9 cellular contexts compared by ENCODE assay signal in the genomic region with DNA sequence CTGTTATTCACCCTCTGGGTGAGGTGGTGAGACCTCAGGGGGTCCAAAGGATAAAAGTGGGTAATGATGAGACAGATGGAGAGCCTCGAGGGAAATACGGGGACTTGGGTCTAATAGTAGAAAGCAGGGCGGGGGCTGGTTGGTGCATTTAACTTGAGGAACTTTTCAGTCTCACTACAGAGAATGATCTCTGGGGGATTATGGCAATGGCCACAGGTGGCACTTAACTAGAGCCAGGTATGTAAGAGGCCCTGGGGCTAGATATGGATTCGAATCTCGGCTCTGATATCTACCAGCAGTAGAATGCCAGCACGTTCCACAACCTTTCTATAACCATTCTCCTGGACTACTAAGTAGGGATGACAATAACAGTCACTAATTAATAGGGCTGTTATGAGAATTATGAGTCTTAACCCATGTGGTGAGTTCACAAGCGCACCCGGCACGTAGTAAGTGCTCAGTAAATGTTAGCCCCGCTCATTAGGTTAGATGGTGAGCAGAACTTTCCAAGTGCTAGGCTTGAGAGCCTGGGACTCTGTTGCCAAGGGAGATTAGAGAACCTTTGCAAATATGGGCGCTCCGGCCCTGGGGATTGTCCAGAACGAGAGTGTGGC. TPM values are rescaled to one million over a fixed set of nuclear protein-coding genes. Genes with fewer than 3 reads are reported as not detected.
A peak's percentile ranks its signal among the peaks of the same experiment; 100 is the strongest.
DNase-seq lines count a peak whose midpoint lies in the region; ATAC-seq, FAIRE-seq and TF ChIP-seq lines count a peak whose summit lies in the region.
"Had no signal": no experiment of that assay in that cellular context is flagged by ENCODE, and none has a peak within 500 bp of the region (broad histone marks: within the 10 kb centered on the region; RNA-seq: fewer than 3 reads in every experiment).

No MANE protein-coding gene starts in this region.

- H3K4me3 Mint-ChIP-seq in CD8-positive, alpha-beta T cell, result peak overlapping the region; percentile 82

- H3K9ac ChIP-seq in HUES64 (ENCODE audit: low read depth, low read length), result peak overlapping the region; percentile 36; the same call in 1 of the 2 replicates

- CTCF ChIA-PET in CD8-positive, alpha-beta T cell (lab: Charles Lee), result interaction anchor here (0.8 to 4.4 kb wide), 3 partner anchors 12 to 645 kb away, joined by 3 to 34 read pairs (median 3); no protein-coding TSS in a partner anchor

- no peak for TF ChIP-seq CTCF in CD8-positive, alpha-beta T cell (IDR thresholded peaks at IDR 0.05)
- TF ChIP-seq CTCF in dorsolateral prefrontal cortex (IDR thresholded peaks at IDR 0.05 in 54 of 56, conservative IDR thresholded peaks at IDR 0.05 in 2 of 56; ENCODE audit: low read depth in 1 of 56, partially characterized antibody in 56 of 56) (no peak), neutrophil (IDR thresholded peaks at IDR 0.05) (no peak), pancreas (IDR thresholded peaks at IDR 0.05) (no peak)

- H3K9me3 Mint-ChIP-seq in CD8-positive, alpha-beta T cell, result no peaks in the 10 kb centered on the region

- intact Hi-C loops in CD8-positive, alpha-beta T cell (cut with DNase I, micrococcal nuclease), result loop anchor here (5.0 kb wide), 2 partner anchors 60 to 285 kb away; no protein-coding TSS in a partner anchor
- intact Hi-C loops in dorsolateral prefrontal cortex (cut with DNase I) (loop anchor here (2.0 to 10.0 kb wide), 6 partner anchors 115 to 837 kb away; no protein-coding TSS in a partner anchor), pancreas (cut with DNase I) (no loop called here)

- 57% methylated on average over 13 of the region's 13 CpGs for WGBS in HUES64
- 42 to 43% methylated on average over 13 of the region's 13 CpGs for WGBS in pancreas, 2 donors

- H3K4me1 ChIP-seq in CD8-positive, alpha-beta T cell (ENCODE audit: insufficient read depth, low read length), result peaks cover 17% of the 10 kb centered on the region
- H3K4me1 ChIP-seq in HUES64 (ENCODE audit: insufficient read depth, low read length), result peaks cover 16% of the 10 kb centered on the region
- H3K4me1 ChIP-seq in neutrophil (ENCODE audit: control insufficient read depth in 1 of 2, insufficient read depth in 1 of 2, low read depth in 1 of 2, low read length in 1 of 2), result peaks cover 28 to 34% of the 10 kb centered on the region in 2 experiments
- peaks cover 0 to 5% (median 4%) of the 10 kb centered on the region in 3 donors for H3K4me1 ChIP-seq in pancreas

- H3K4me1 Mint-ChIP-seq in CD8-positive, alpha-beta T cell (ENCODE audit: low read depth), result peaks cover 27% of the 10 kb centered on the region

- peak overlapping the region; percentile 54 for H3K4me3 ChIP-seq in CD8-positive, alpha-beta T cell (ENCODE audit: low read depth, low read length)
- peak overlapping the region; percentile 66 for H3K4me3 ChIP-seq in HUES64 (ENCODE audit: low read length)
- H3K4me3 ChIP-seq in dorsolateral prefrontal cortex, result peak overlapping the region; percentile 33 to 79 (median 63)
- H3K4me3 ChIP-seq in neutrophil (ENCODE audit: low read depth in 1 of 2, low read length in 1 of 2), result peak overlapping the region; percentile 90 to 97
- H3K4me3 ChIP-seq in pancreas, result peak overlapping the region in 2 of 4 donors; percentile 43 to 54

- no peak for ATAC-seq in CD8-positive, alpha-beta T cell
- ATAC-seq in pancreas (no peak), HG03097 (IDR thresholded peaks at IDR 0.05; ENCODE audit: low FRiP score, unreplicated experiment) (no peak), HG02759 (IDR thresholded peaks at IDR 0.05; ENCODE audit: unreplicated experiment) (no peak), HG02678 (IDR thresholded peaks at IDR 0.05; ENCODE audit: unreplicated experiment) (no peak)

- H3K27ac ChIP-seq in CD8-positive, alpha-beta T cell (ENCODE audit: low read depth, low read length), result peak overlapping the region; percentile 37
- H3K27ac ChIP-seq in HUES64 (ENCODE audit: low read depth, low read length) (no peak overlapping the region), dorsolateral prefrontal cortex (peak overlapping the region in 54 of 59 donors; percentile 7 to 91 (median 82)), neutrophil (peak overlapping the region; percentile 98), pancreas (no peak overlapping the region)

- H3K27me3 Mint-ChIP-seq in CD8-positive, alpha-beta T cell (ENCODE audit: low read depth), result no peaks in the 10 kb centered on the region

- POLR2A ChIA-PET in CD8-positive, alpha-beta T cell (lab: Charles Lee), result interaction anchor here (1.2 to 2.2 kb wide), 3 partner anchors 29 to 282 kb away, joined by 3 to 10 read pairs (median 5); no protein-coding TSS in a partner anchor

- no peak for FAIRE-seq in pancreas (lab: Jason Lieb, UNC)

- no peaks in the 10 kb centered on the region for H3K36me3 ChIP-seq in CD8-positive, alpha-beta T cell (ENCODE audit: insufficient read depth, low read length)
- H3K36me3 ChIP-seq in HUES64 (ENCODE audit: insufficient read depth, low read length), result no peaks in the 10 kb centered on the region
- H3K36me3 ChIP-seq in neutrophil, result peaks cover 5% of the 10 kb centered on the region
- H3K36me3 ChIP-seq in pancreas, result no peaks in the 10 kb centered on the region

- no peaks in the 10 kb centered on the region for H3K9me3 ChIP-seq in CD8-positive, alpha-beta T cell (ENCODE audit: low read length)
- H3K9me3 ChIP-seq in HUES64 (ENCODE audit: insufficient read depth, low read depth, low read length) (no peaks in the 10 kb centered on the region), neutrophil (no peaks in the 10 kb centered on the region), pancreas (no peaks in the 10 kb centered on the region)

- no peaks in the 10 kb centered on the region for H3K36me3 Mint-ChIP-seq in CD8-positive, alpha-beta T cell

- DNase-seq in CD8-positive, alpha-beta T cell, result no peak
- no peak for DNase-seq in dorsolateral prefrontal cortex
- DNase-seq in pancreas, result no peak
- DNase-seq: NCI-H1436 treated with DMSO at 0.1 percent for 48 hours had no signal

- no peaks in the 10 kb centered on the region for H3K27me3 ChIP-seq in CD8-positive, alpha-beta T cell (ENCODE audit: insufficient read depth, low read length)
- peaks cover 96% of the 10 kb centered on the region for H3K27me3 ChIP-seq in HUES64 (ENCODE audit: insufficient read depth, low read length)
- peaks cover 0 to 23% (median 0%) of the 10 kb centered on the region in 45 donors for H3K27me3 ChIP-seq in dorsolateral prefrontal cortex
- H3K27me3 ChIP-seq in neutrophil, result no peaks in the 10 kb centered on the region
- H3K27me3 ChIP-seq in pancreas, result peaks cover 0 to 14% (median 3%) of the 10 kb centered on the region in 4 donors

- H3K27ac Mint-ChIP-seq in CD8-positive, alpha-beta T cell, result peak overlapping the region; percentile 41

RNA-seq across cellular contexts. Expression of a gene that starts 0.9 kb away (rescaled TPM):
- total RNA-seq in CD8-positive, alpha-beta T cell, result 1 to 10 TPM; 6.0 to 7.7 TPM
- 1.4 TPM for polyA plus RNA-seq in HUES64 (2013, experiment 1 of 2)
- polyA plus RNA-seq in HUES64 (2013, experiment 2 of 2), result 1.3 TPM
- total RNA-seq in dorsolateral prefrontal cortex (10 to 100 TPM in 119 of 120 experiments, 1 to 10 TPM in 1; 9.4 to 45.3 (median 27.4) TPM), pancreas (10 to 100 TPM in 1 of 6 donors, 1 to 10 TPM in 4, under 1 TPM in 1; 0.92 to 13.7 (median 2.0) TPM)
- 1 to 10 TPM in 1 of 2 donors, under 1 TPM in 1; 0.53 to 3.8 TPM for polyA plus RNA-seq in pancreas

Comparison
In these comparisons a context has a peak if more than half of its experiments do, and no peak if none do; other contexts are left out.
1. H3K27ac ChIP-seq: peak in CD8-positive, alpha-beta T cell (single experiment), dorsolateral prefrontal cortex (54 of 59) and neutrophil (single experiment); none in HUES64 (single experiment) and pancreas (0 of 4).
2. intact Hi-C loops: an anchor here in CD8-positive, alpha-beta T cell (5.0 kb wide) and dorsolateral prefrontal cortex (2.0 to 10.0 kb wide); none called in pancreas.